Comparison of ENCODE assay signal across 13 cellular contexts in genomic region chr10:27513451-27514191, GRCh38. TPM values are rescaled to one million over a fixed set of nuclear protein-coding genes. Genes with fewer than 3 reads are reported as not detected.
DNase-seq lines count a peak whose midpoint lies in the region; ATAC-seq, FAIRE-seq and TF ChIP-seq lines count a peak whose summit lies in the region.
"Had no signal": no experiment of that assay in that cellular context is flagged by ENCODE, and none has a peak within 500 bp of the region (broad histone marks: within the 10 kb centered on the region; RNA-seq: fewer than 3 reads in every experiment).

No MANE protein-coding gene starts in this region.

- H3K36me3 ChIP-seq in OCI-LY1 (ENCODE audit: insufficient read depth, low read length): peaks cover 62% of the 10 kb centered on the region
- H3K36me3 ChIP-seq in small intestine (ENCODE audit: control insufficient read depth in 2 of 2, insufficient read depth in 2 of 2, low read length in 2 of 2): peaks cover 4% of the 10 kb centered on the region in 2 donors
- no peaks in the 10 kb centered on the region for H3K36me3 ChIP-seq in PC-9 (ENCODE audit: low read depth)

- POLR2A ChIA-PET in naive thymus-derived CD8-positive, alpha-beta T cell (lab: Charles Lee): interaction anchor here (0.7 to 1.5 kb wide), 2 partner anchors 10 to 49 kb away, joined by 3 to 5 read pairs; partner anchors contain the start of gene RAB18
- POLR2A ChIA-PET in PC-9 (lab: Charles Lee; ENCODE audit: unreplicated experiment): no interaction called here

- TF ChIP-seq CTCF in OCI-LY1 (IDR thresholded peaks at IDR 0.05; ENCODE audit: low read length): no peak
- no peak for TF ChIP-seq CTCF in cardiac fibroblast (IDR thresholded peaks at IDR 0.05; ENCODE audit: low read depth, low read length)
- TF ChIP-seq CTCF in PC-9 (conservative IDR thresholded peaks at IDR 0.05): no peak

- no peak overlapping the region for H3K4me2 ChIP-seq in OCI-LY1 (ENCODE audit: low read length)
- no peak overlapping the region for H3K4me2 ChIP-seq in PC-9

- H3F3A ChIP-seq in OCI-LY1 (ENCODE audit: insufficient read depth, low read length) (no peaks in the 10 kb centered on the region), PC-9 (ENCODE audit: insufficient read depth, low read depth) (no peaks in the 10 kb centered on the region)

- H3K36me3 Mint-ChIP-seq in naive thymus-derived CD8-positive, alpha-beta T cell: peaks cover 7 to 71% (median 31%) of the 10 kb centered on the region in 3 donors

- H3K27ac ChIP-seq in OCI-LY1 (ENCODE audit: low read depth, low read length, poor library complexity, severe bottlenecking): peak overlapping the region; percentile 0
- H3K27ac ChIP-seq in small intestine (ENCODE audit: low read depth in 1 of 2, low read length in 1 of 2): no peak overlapping the region
- no peak overlapping the region for H3K27ac ChIP-seq in PC-9
- H3K27ac ChIP-seq: tibial artery had no signal

- H3K27ac Mint-ChIP-seq in naive thymus-derived CD8-positive, alpha-beta T cell: peak overlapping the region in 8 of 10 donors; percentile 29 to 83 (median 78)

- no TSS peak for BruUV-seq in PC-9 (replicated peaks; lab: Mats Ljungman, UMichigan)

- no peak overlapping the region for H2AFZ ChIP-seq in OCI-LY1 (ENCODE audit: low read length)
- no peak overlapping the region for H2AFZ ChIP-seq in PC-9

- H3K27me3 Mint-ChIP-seq in naive thymus-derived CD8-positive, alpha-beta T cell: no peaks in the 10 kb centered on the region

- peaks cover 47% of the 10 kb centered on the region for H3K79me2 ChIP-seq in OCI-LY1 (ENCODE audit: insufficient read depth, low read length)
- peaks cover 16% of the 10 kb centered on the region for H3K79me2 ChIP-seq in PC-9 (ENCODE audit: low read depth)

- peak overlapping the region in 9 of 10 donors; percentile 8 to 69 (median 54) for H3K4me3 Mint-ChIP-seq in naive thymus-derived CD8-positive, alpha-beta T cell

- no peak overlapping the region for H3K9ac ChIP-seq in OCI-LY1 (ENCODE audit: low read length)

- H3K27me3 ChIP-seq in OCI-LY1 (ENCODE audit: insufficient read depth, low read length) (no peaks in the 10 kb centered on the region), small intestine (ENCODE audit: control insufficient read depth in 2 of 2, insufficient read depth in 2 of 2, low read length in 2 of 2) (no peaks in the 10 kb centered on the region), PC-9 (ENCODE audit: insufficient read depth, low read depth) (no peaks in the 10 kb centered on the region)
- H3K27me3 ChIP-seq: tibial artery had no signal

- intact Hi-C loops in PC-9 (cut with micrococcal nuclease; ENCODE audit: unreplicated experiment): no loop called here

- H3K4me1 Mint-ChIP-seq in naive thymus-derived CD8-positive, alpha-beta T cell: peaks cover 30 to 79% (median 71%) of the 10 kb centered on the region in 4 donors

- ATAC-seq in naive thymus-derived CD8-positive, alpha-beta T cell: peak in 1 of 2 donors; percentile 65
- no peak for ATAC-seq in HG03439 (IDR thresholded peaks at IDR 0.05; ENCODE audit: unreplicated experiment)
- ATAC-seq: HCT116, Panc1 had no signal

- H3K9me2 ChIP-seq in OCI-LY1 (ENCODE audit: low read depth, low read length) (no peaks in the 10 kb centered on the region), PC-9 (ENCODE audit: insufficient read depth) (no peaks in the 10 kb centered on the region)

- no peaks in the 10 kb centered on the region for H3K9me3 Mint-ChIP-seq in naive thymus-derived CD8-positive, alpha-beta T cell

- H3K4me1 ChIP-seq in OCI-LY1 (ENCODE audit: insufficient read depth, low read length, severe bottlenecking): peaks cover 6% of the 10 kb centered on the region
- H3K4me1 ChIP-seq in small intestine (ENCODE audit: control insufficient read depth in 2 of 2, insufficient read depth in 1 of 2, low read depth in 1 of 2, low read length in 1 of 2): no peaks in the 10 kb centered on the region
- H3K4me1 ChIP-seq in PC-9 (replicated peaks; ENCODE audit: insufficient read depth): no peaks in the 10 kb centered on the region

- H3K4me3 ChIP-seq in OCI-LY1 (ENCODE audit: low read depth, low read length, poor library complexity, severe bottlenecking) (no peak overlapping the region), cardiac fibroblast (replicated peaks in 1 of 2; ENCODE audit: low read depth in 2 of 2, low read length in 2 of 2) (no peak overlapping the region), small intestine (ENCODE audit: low read depth in 1 of 2, low read length in 2 of 2) (no peak overlapping the region), PC-9 (no peak overlapping the region)
- H3K4me3 ChIP-seq: tibial artery had no signal

- H4K20me1 ChIP-seq in OCI-LY1 (ENCODE audit: insufficient read depth, low read length) (no peaks in the 10 kb centered on the region), PC-9 (ENCODE audit: insufficient read depth) (peaks cover 18% of the 10 kb centered on the region; the same call in 1 of the 2 replicates)

- CTCF ChIA-PET in PC-9 (lab: Charles Lee): no interaction called here

- WGBS in small intestine, 3 donors: 53 to 71% (median 63%) methylated on average over 3 of the region's 3 CpGs

- FAIRE-seq in small intestine (lab: Jason Lieb, UNC): no peak
- FAIRE-seq: G401.6 had no signal

- H3K9me3 ChIP-seq in OCI-LY1 (ENCODE audit: low read length) (no peaks in the 10 kb centered on the region), small intestine (ENCODE audit: control insufficient read depth, low read depth) (no peaks in the 10 kb centered on the region), PC-9 (ENCODE audit: insufficient read depth, low read depth) (no peaks in the 10 kb centered on the region; the same call in 1 of the 2 replicates)
- H3K9me3 ChIP-seq: tibial artery had no signal

- DNase-seq in ELR (ENCODE audit: low read depth): peak; percentile 63
- DNase-seq in cardiac fibroblast (ENCODE audit: low read depth in 2 of 2): peak; percentile 44 to 57
- no peak for DNase-seq in naive thymus-derived CD8-positive, alpha-beta T cell
- no peak for DNase-seq in small intestine
- no peak for DNase-seq in PC-9
- DNase-seq in OCI-M1 (lab: John Stamatoyannopoulos, UW): no peak
- DNase-seq: NCI-H1694 treated with DMSO at 0.1 percent for 48 hours, tibial artery had no signal

RNA-seq across cellular contexts. Expression of gene RAB18, which starts 9.5 kb away (rescaled TPM):
- 10 to 100 TPM; 79.8 to 83.2 TPM for total RNA-seq in naive thymus-derived CD8-positive, alpha-beta T cell
- polyA plus RNA-seq in naive thymus-derived CD8-positive, alpha-beta T cell: 10 to 100 TPM; 65.4 to 82.4 (median 76.3) TPM
- polyA plus RNA-seq in small intestine: 10 to 100 TPM; 28.4 to 40.5 (median 34.0) TPM
- total RNA-seq in PC-9 (2021): 63.1 and 63.8 TPM in 2 replicates

Comparison
In these comparisons a context has a peak if more than half of its experiments do, and no peak if none do; other contexts are left out.
1. DNase-seq: peak in ELR (single experiment) and cardiac fibroblast (2 of 2); none in naive thymus-derived CD8-positive, alpha-beta T cell (0 of 10), small intestine (single experiment), PC-9 (0 of 2) and OCI-M1 (single experiment).